28 cellular contexts compared by ENCODE assay signal in genomic region chr5:99675974-99676373, GRCh38.
"Had no signal": no experiment of that assay in that cellular context is flagged by ENCODE, and none has a peak within 500 bp of the region (broad histone marks: within the 10 kb centered on the region; RNA-seq: fewer than 3 reads in every experiment).

No MANE protein-coding gene starts in this region.

- H3K4me3 Mint-ChIP-seq: natural killer cell; nephron; neural progenitor cell; stimulated activated effector memory CD8-positive, alpha-beta T cell treated with anti-CD3 and anti-CD28 coated beads, Interleukin-12 subunit alpha, Interleukin-12 subunit beta, amount 100 ng/mL, for 72 hours; stimulated activated naive B cell treated with anti-CD40 and anti-IgM and Interleukin-4, amounts not matched to agents 10 μg/mL and 1 μg/mL and 100 μg/mL, for 72 hours; stimulated activated naive CD8-positive, alpha-beta T cell treated with anti-CD3 and anti-CD28 coated beads, Interleukin-15, Interleukin-2, amounts not matched to agents 100 ng/mL and 50 ng/mL, for 24 hours; type B pancreatic cell had no signal

- H2AFZ ChIP-seq: neural progenitor cell, parathyroid adenoma had no signal

- H3K4me2 ChIP-seq: neural progenitor cell had no signal

- H3K4me3 ChIP-seq: neural progenitor cell, ovary, psoas muscle, right lobe of liver, sigmoid colon, stomach, testis, tibial artery, transverse colon, upper lobe of right lung, uterus had no signal

- FAIRE-seq: small intestine had no signal

- H3K9me3 Mint-ChIP-seq: nephron; neural progenitor cell; stimulated activated naive B cell treated with anti-CD40 and anti-IgM and Interleukin-4, amounts not matched to agents 10 μg/mL and 1 μg/mL and 100 μg/mL, for 72 hours; type B pancreatic cell had no signal

- H3K4me1 ChIP-seq: neural progenitor cell, parathyroid adenoma, psoas muscle, right lobe of liver, sigmoid colon, stomach, testis, tibial artery, transverse colon, upper lobe of right lung, uterus had no signal

- H3K27me3 ChIP-seq: neural progenitor cell, ovary, right lobe of liver, sigmoid colon, stomach, testis, tibial artery, transverse colon, upper lobe of right lung, uterus had no signal

- DNase-seq: natural killer cell; occipital lobe; ovary; posterior cingulate gyrus; psoas muscle; right cardiac atrium; right lobe of liver; sigmoid colon; small intestine; stimulated activated CD4-positive, alpha-beta T cell treated with anti-CD3 and anti-CD28 coated beads, Interleukin-15, amount 100 ng/mL, for 24 hours; stimulated activated CD4-positive, alpha-beta T cell treated with anti-CD3 and anti-CD28 coated beads, Interleukin-2, amount 100 ng/mL, for 24 hours; stimulated activated CD4-positive, alpha-beta T cell treated with anti-CD3 and anti-CD28 coated beads, Interleukin-2, amount 100 ng/mL, for 48 hours; stimulated activated CD4-positive, alpha-beta T cell treated with anti-CD3 and anti-CD28 coated beads, Interleukin-4, amount 100 ng/mL, for 24 hours; stimulated activated naive B cell treated with anti-CD40 and anti-IgM and Interleukin-4, amounts not matched to agents 10 μg/mL and 1 μg/mL and 100 μg/mL, for 72 hours; stimulated activated naive CD4-positive, alpha-beta T cell treated with Interleukin-2 at 50 U/mL for 16 hours; stomach; testis; tibial artery; transverse colon; upper lobe of right lung; uterus had no signal

- H3K36me3 ChIP-seq: neural progenitor cell, ovary, right lobe of liver, sigmoid colon, stomach, tibial artery, transverse colon, upper lobe of right lung, uterus had no signal

- H3K27me3 Mint-ChIP-seq: progenitor cell of endocrine pancreas; stimulated activated naive B cell treated with anti-CD40 and anti-IgM and Interleukin-4, amounts not matched to agents 10 μg/mL and 1 μg/mL and 100 μg/mL, for 72 hours; stimulated activated naive CD8-positive, alpha-beta T cell treated with anti-CD3 and anti-CD28 coated beads, Interleukin-15, Interleukin-2, amounts not matched to agents 100 ng/mL and 50 ng/mL, for 24 hours; type B pancreatic cell had no signal

- H3K36me3 Mint-ChIP-seq: neural progenitor cell; stimulated activated effector memory CD8-positive, alpha-beta T cell treated with anti-CD3 and anti-CD28 coated beads, Interleukin-12 subunit alpha, Interleukin-12 subunit beta, amount 100 ng/mL, for 72 hours; stimulated activated naive B cell treated with anti-CD40 and anti-IgM and Interleukin-4, amounts not matched to agents 10 μg/mL and 1 μg/mL and 100 μg/mL, for 72 hours; type B pancreatic cell had no signal

- H3K27ac Mint-ChIP-seq: natural killer cell; nephron; neural progenitor cell; progenitor cell of endocrine pancreas; stimulated activated effector memory CD8-positive, alpha-beta T cell treated with anti-CD3 and anti-CD28 coated beads, Interleukin-12 subunit alpha, Interleukin-12 subunit beta, amount 100 ng/mL, for 72 hours; stimulated activated naive B cell treated with anti-CD40 and anti-IgM and Interleukin-4, amounts not matched to agents 10 μg/mL and 1 μg/mL and 100 μg/mL, for 72 hours; stimulated activated naive CD8-positive, alpha-beta T cell treated with anti-CD3 and anti-CD28 coated beads, Interleukin-15, Interleukin-2, amounts not matched to agents 100 ng/mL and 50 ng/mL, for 24 hours; type B pancreatic cell had no signal

- H3K4me1 Mint-ChIP-seq: natural killer cell; nephron; neural progenitor cell; stimulated activated effector memory CD8-positive, alpha-beta T cell treated with anti-CD3 and anti-CD28 coated beads, Interleukin-12 subunit alpha, Interleukin-12 subunit beta, amount 100 ng/mL, for 72 hours; stimulated activated naive B cell treated with anti-CD40 and anti-IgM and Interleukin-4, amounts not matched to agents 10 μg/mL and 1 μg/mL and 100 μg/mL, for 72 hours had no signal

- H3K79me2 ChIP-seq: parathyroid adenoma had no signal

- ATAC-seq: natural killer cell; psoas muscle; right cardiac atrium; right lobe of liver; stimulated activated effector memory CD8-positive, alpha-beta T cell treated with anti-CD3 and anti-CD28 coated beads, Interleukin-12 subunit alpha, Interleukin-12 subunit beta, amount 100 ng/mL, for 72 hours; stimulated activated naive B cell treated with anti-CD40 and anti-IgM and Interleukin-4, amounts not matched to agents 10 μg/mL and 1 μg/mL and 100 μg/mL, for 72 hours; upper lobe of right lung had no signal

- H3K27ac ChIP-seq: neural progenitor cell, ovary, parathyroid adenoma, psoas muscle, right lobe of liver, sigmoid colon, stomach, testis, tibial artery, transverse colon, upper lobe of right lung, uterus had no signal
